ENCODE assay signal across 10 cellular contexts in the genomic region with DNA sequence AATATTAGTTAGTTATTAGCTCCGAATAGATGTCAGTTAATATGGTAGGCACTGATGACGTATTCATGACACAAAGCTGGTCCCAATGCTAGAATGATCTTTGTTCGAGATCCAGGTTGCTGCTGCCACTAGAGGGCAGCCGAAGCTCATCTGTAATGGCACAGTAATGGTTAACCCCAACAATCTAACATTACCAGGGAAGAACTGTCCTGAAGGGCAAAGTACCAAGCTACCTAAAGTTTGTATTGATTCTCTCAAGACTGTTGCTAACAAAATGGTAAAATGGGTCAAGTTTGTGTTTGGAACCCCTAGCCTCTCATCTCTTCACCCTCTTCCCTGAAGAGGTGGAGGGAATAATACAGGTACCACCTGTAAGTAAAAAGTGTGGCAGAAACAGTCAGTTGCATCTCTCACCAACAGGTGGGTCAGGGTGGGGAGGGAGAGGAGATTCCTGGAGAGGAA. TPM values are rescaled to one million over a fixed set of nuclear protein-coding genes. Genes with fewer than 3 reads are reported as not detected.
DNase-seq lines count a peak whose midpoint lies in the region; ATAC-seq, FAIRE-seq and TF ChIP-seq lines count a peak whose summit lies in the region.
"Not testable (repeated sequence)": the region's sequence is repeated elsewhere in the genome, so short reads cannot be mapped to it uniquely, and the experiment has no call there.
"Had no signal": no experiment of that assay in that cellular context is flagged by ENCODE, and none has a peak within 500 bp of the region (broad histone marks: within the 10 kb centered on the region; RNA-seq: fewer than 3 reads in every experiment).

No MANE protein-coding gene starts in this region.

- in situ Hi-C loops in HepG2 (cut with HindIII; ENCODE audit: extremely low pct_ligation_motif_present, low pct_unique_long_range_greater_than_20kb): not testable (repeated sequence)

- intact Hi-C loops in activated CD4-positive, alpha-beta T cell treated with anti-CD3 and anti-CD28 coated beads for 36 hours (cut with DNase I, micrococcal nuclease); endothelial cell of umbilical vein (cut with micrococcal nuclease); HepG2 (cut with micrococcal nuclease; ENCODE audit: unreplicated experiment); spleen (cut with DNase I; ENCODE audit: low total_unique reads): not testable (repeated sequence)

- H3K27me3 Mint-ChIP-seq in activated CD4-positive, alpha-beta T cell treated with anti-CD3 and anti-CD28 coated beads for 36 hours: not testable (repeated sequence)

- not testable (repeated sequence) for H3K36me3 ChIP-seq in DOHH2 (ENCODE audit: control insufficient read depth, low read length); endothelial cell of umbilical vein (ENCODE audit: control insufficient read depth in 2 of 2, extremely low read depth in 1 of 2, insufficient read depth in 2 of 2, low read length in 2 of 2); HepG2 (replicated peaks in 1 of 2; ENCODE audit: control insufficient read depth in 1 of 2, insufficient read depth in 2 of 2, low read length in 2 of 2)
- H3K36me3 ChIP-seq in spleen: peaks cover 0 to 21% (median 0%) of the 10 kb centered on the region in 6 donors

- H3K4me1 Mint-ChIP-seq in activated CD4-positive, alpha-beta T cell treated with anti-CD3 and anti-CD28 coated beads for 36 hours: not testable (repeated sequence)

- not testable (repeated sequence) for H3K9me1 ChIP-seq in endothelial cell of umbilical vein (replicated peaks; ENCODE audit: control insufficient read depth, extremely low read depth, insufficient read depth, low read length)

- H3K9me3 ChIP-seq in DOHH2 (ENCODE audit: control insufficient read depth, insufficient read depth, low read length); endothelial cell of umbilical vein (replicated peaks; ENCODE audit: control insufficient read depth, insufficient read depth, low read length); HepG2 (ENCODE audit: low read length); spleen: not testable (repeated sequence)

- TF ChIP-seq RAD21 in HepG2 (CRISPR knock-in tag; IDR thresholded peaks at IDR 0.05): not testable (repeated sequence)

- BruUV-seq in endothelial cell of umbilical vein (replicated peaks; lab: Mats Ljungman, UMichigan); HepG2 (replicated peaks; lab: Mats Ljungman, UMichigan): not testable (repeated sequence)

- dilution Hi-C loops in endothelial cell of umbilical vein (cut with MboI; ENCODE audit: extremely low pct_ligation_motif_present, low sequenced_read_pairs): not testable (repeated sequence)

- H3K9me3 Mint-ChIP-seq in activated CD4-positive, alpha-beta T cell treated with anti-CD3 and anti-CD28 coated beads for 36 hours (ENCODE audit: low read depth): not testable (repeated sequence)

- 44% methylated on average over 2 of the region's 4 CpGs for WGBS in HepG2 (ENCODE audit: low lambda C conversion rate)
- 11 to 38% (median 17%) methylated on average over 2 to 4 of the region's 4 CpGs for WGBS in spleen, 5 donors

- H3K4me2 ChIP-seq in DOHH2 (ENCODE audit: low read length); endothelial cell of umbilical vein (ENCODE audit: insufficient read depth, low read length); HepG2 (ENCODE audit: low read depth, low read length): not testable (repeated sequence)

- H3K27ac Mint-ChIP-seq in activated CD4-positive, alpha-beta T cell treated with anti-CD3 and anti-CD28 coated beads for 36 hours: not testable (repeated sequence)

- H3K9me2 ChIP-seq in DOHH2 (replicated peaks; ENCODE audit: control insufficient read depth, low read length): not testable (repeated sequence)

- H3K9ac ChIP-seq in endothelial cell of umbilical vein (replicated peaks; ENCODE audit: extremely low read depth, insufficient read depth, low read length); HepG2 (ENCODE audit: insufficient read depth, low read depth, low read length): not testable (repeated sequence)

- H3K36me3 Mint-ChIP-seq in activated CD4-positive, alpha-beta T cell treated with anti-CD3 and anti-CD28 coated beads for 36 hours (ENCODE audit: low read depth): not testable (repeated sequence)

- CTCF ChIA-PET in activated CD4-positive, alpha-beta T cell treated with anti-CD3 and anti-CD28 coated beads for 36 hours (lab: Charles Lee); HepG2 (lab: Yijun Ruan, JAX; ENCODE audit: low intra/inter-chr PET ratio, low total read pairs): not testable (repeated sequence)
- CTCF ChIA-PET in endothelial cell of umbilical vein (lab: Charles Lee): interaction anchor here (2.0 kb wide), 1 partner anchor 310 kb away, joined by 8 read pairs; no protein-coding TSS in a partner anchor

- not testable (repeated sequence) for H3K4me3 Mint-ChIP-seq in activated CD4-positive, alpha-beta T cell treated with anti-CD3 and anti-CD28 coated beads for 36 hours

- H3K79me2 ChIP-seq in DOHH2 (ENCODE audit: control insufficient read depth, low read length): peaks cover 10% of the 10 kb centered on the region
- not testable (repeated sequence) for H3K79me2 ChIP-seq in endothelial cell of umbilical vein (ENCODE audit: control insufficient read depth, insufficient read depth, low read length); HepG2 (ENCODE audit: insufficient read depth, low read length)

- TF ChIP-seq CTCF in DOHH2 (IDR thresholded peaks at IDR 0.05; ENCODE audit: low read depth, low read length, poor library complexity, severe bottlenecking): peak; percentile 45
- TF ChIP-seq CTCF in endothelial cell of umbilical vein (IDR thresholded peaks at IDR 0.05; ENCODE audit: extremely low read depth in 1 of 2, insufficient read depth in 1 of 2, low read depth in 1 of 2, low read length in 2 of 2): peak; percentile 7 to 25
- 0 out of 2 replicates have a peak, but pooled peaks have one; percentile 2 for TF ChIP-seq CTCF in HepG2 (CRISPR knock-in tag; IDR thresholded peaks at IDR 0.05)
- peak in 6 of 11 experiments; percentile 19 to 60 (median 50) for TF ChIP-seq CTCF in spleen (IDR thresholded peaks at IDR 0.05 in 8 of 11, conservative IDR thresholded peaks at IDR 0.05 in 3 of 11)

- H2AFZ ChIP-seq in endothelial cell of umbilical vein (ENCODE audit: low read depth, low read length); HepG2 (ENCODE audit: low read length): not testable (repeated sequence)

- not testable (repeated sequence) for H3K4me3 ChIP-seq in DOHH2 (ENCODE audit: low read length); endothelial cell of umbilical vein (replicated peaks in 1 of 3; ENCODE audit: insufficient read depth in 1 of 3, low read depth in 1 of 3, low read length in 3 of 3); HepG2 (replicated peaks in 1 of 3; ENCODE audit: insufficient read depth in 1 of 3, low read depth in 2 of 3, low read length in 3 of 3); spleen

- peak; percentile 92 for FAIRE-seq in endothelial cell of umbilical vein (lab: Jason Lieb, UNC)
- not testable (repeated sequence) for FAIRE-seq in HepG2 (lab: Jason Lieb, UNC)

- H3K27me3 ChIP-seq in DOHH2 (ENCODE audit: control insufficient read depth, low read length); endothelial cell of umbilical vein (ENCODE audit: control insufficient read depth in 2 of 2, insufficient read depth in 2 of 2, low read length in 2 of 2); HepG2 (ENCODE audit: control insufficient read depth in 1 of 2, insufficient read depth in 2 of 2, low read length in 2 of 2); spleen (replicated peaks in 1 of 7): not testable (repeated sequence)

- TF ChIP-seq EP300 in HepG2 (IDR thresholded peaks at IDR 0.05; ENCODE audit: low read depth in 2 of 2, low read length in 2 of 2); HepG2 (CRISPR knock-in tag; IDR thresholded peaks at IDR 0.05; ENCODE audit: borderline replicate concordance): not testable (repeated sequence)

- not testable (repeated sequence) for H3K27ac ChIP-seq in DOHH2 (ENCODE audit: low read depth, low read length); endothelial cell of umbilical vein (ENCODE audit: insufficient read depth, low read depth, low read length); HepG2 (ENCODE audit: extremely low read length, insufficient read depth, low read length)
- H3K27ac ChIP-seq in spleen: peak overlapping the region in 1 of 8 donors; percentile 4

- not testable (repeated sequence) for H3K4me1 ChIP-seq in DOHH2 (ENCODE audit: control insufficient read depth, low read length); endothelial cell of umbilical vein (ENCODE audit: control insufficient read depth, extremely low read depth, insufficient read depth, low read length); HepG2 (ENCODE audit: insufficient read depth, low read length); spleen

- POLR2A ChIA-PET in activated CD4-positive, alpha-beta T cell treated with anti-CD3 and anti-CD28 coated beads for 36 hours (lab: Charles Lee); endothelial cell of umbilical vein (lab: Charles Lee); HepG2 (lab: Yijun Ruan, JAX): not testable (repeated sequence)

- H3F3A ChIP-seq in DOHH2 (ENCODE audit: control insufficient read depth, insufficient read depth): not testable (repeated sequence)

- not testable (repeated sequence) for TF ChIP-seq POLR2A in endothelial cell of umbilical vein (IDR thresholded peaks at IDR 0.05; ENCODE audit: low read depth, low read length); HepG2 (IDR thresholded peaks at IDR 0.05; ENCODE audit: insufficient read depth in 1 of 2, low read depth in 2 of 2, low read length in 2 of 2); spleen (IDR thresholded peaks at IDR 0.05)

- ATAC-seq in GM19372 (IDR thresholded peaks at IDR 0.05; ENCODE audit: low read depth, unreplicated experiment) (peak; percentile 88), HG02642 (IDR thresholded peaks at IDR 0.05; ENCODE audit: poor library complexity, unreplicated experiment) (peak; percentile 91), HG03565 (IDR thresholded peaks at IDR 0.05; ENCODE audit: unreplicated experiment) (peak; percentile 88), HepG2 (peak; percentile 89)
- ATAC-seq in activated CD4-positive, alpha-beta T cell treated with anti-CD3 and anti-CD28 coated beads for 36 hours: peak; percentile 88

- not testable (repeated sequence) for H4K20me1 ChIP-seq in DOHH2 (ENCODE audit: control insufficient read depth, insufficient read depth, low read depth, low read length); endothelial cell of umbilical vein (replicated peaks; ENCODE audit: control insufficient read depth, extremely low read depth, insufficient read depth, low read length); HepG2 (ENCODE audit: insufficient read depth, low read length)

- not testable (repeated sequence) for DNase-seq in activated CD4-positive, alpha-beta T cell treated with anti-CD3 and anti-CD28 coated beads for 36 hours; endothelial cell of umbilical vein (ENCODE audit: low read depth, low spot score); HepG2 (ENCODE audit: low spot score); spleen

RNA-seq across cellular contexts. Expression of a gene that starts 33.6 kb away (rescaled TPM):
- 100 to 1,000 TPM in 1 of 2 experiments, 10 to 100 TPM in 1; 85.7 to 106 TPM for total RNA-seq in activated CD4-positive, alpha-beta T cell treated with anti-CD3 and anti-CD28 coated beads for 36 hours
- total RNA-seq in endothelial cell of umbilical vein (45.6 and 50.3 TPM in 2 replicates), HepG2 (2016; rRNA removed; fragmentation: Illumina TruSeq; extraction: Trizol) (7.3 and 14.0 TPM in 2 replicates), spleen (10 to 100 TPM; 33.6 to 67.4 (median 57.1) TPM)
- polyA plus RNA-seq in endothelial cell of umbilical vein (10.3 and 15.4 TPM in 2 replicates), HepG2 (2011; rRNA removed) (15.2 and 20.2 TPM in 2 replicates), spleen (10 to 100 TPM in 1 of 3 donors, 1 to 10 TPM in 2; 9.1 to 16.1 (median 9.2) TPM)
- polyA plus RNA-seq in endothelial cell of umbilical vein (2011; cell fraction: cytosol; rRNA removed): 13.5 and 18.1 TPM in 2 replicates
- polyA plus RNA-seq in endothelial cell of umbilical vein (2011; cell fraction: nucleus; rRNA removed): 38.7 and 40.1 TPM in 2 replicates
- 24.2 and 36.9 TPM in 2 replicates for polyA plus RNA-seq in endothelial cell of umbilical vein (2012)
- 24.9 and 33.6 TPM in 2 replicates for polyA minus RNA-seq in endothelial cell of umbilical vein
- 20.0 TPM for polyA minus RNA-seq in endothelial cell of umbilical vein (2011; cell fraction: cytosol; rRNA and poly(A)+ RNA removed)
- 18.7 and 31.6 TPM in 2 replicates for polyA minus RNA-seq in endothelial cell of umbilical vein (2011; cell fraction: nucleus; rRNA and poly(A)+ RNA removed)
- total RNA-seq in HepG2 (2016; cell fraction: cytosol; rRNA removed; fragmentation: Illumina TruSeq; extraction: Trizol; ENCODE audit: low read depth): 14.2 and 15.1 TPM in 2 replicates
- 6.8 and 11.3 TPM in 2 replicates for total RNA-seq in HepG2 (2016; cell fraction: insoluble cytoplasmic fraction; rRNA removed; fragmentation: Illumina TruSeq; extraction: Trizol)
- total RNA-seq in HepG2 (2016; cell fraction: membrane; rRNA removed; fragmentation: Illumina TruSeq; extraction: Trizol): 8.7 and 10.4 TPM in 2 replicates
- 16.1 and 21.5 TPM in 2 replicates for total RNA-seq in HepG2 (2016; cell fraction: nucleus; rRNA removed; fragmentation: Illumina TruSeq; extraction: Trizol)
- 7.7 and 9.1 TPM in 2 replicates for polyA plus RNA-seq in HepG2 (2011; cell fraction: cytosol; rRNA removed)
- polyA plus RNA-seq in HepG2 (2011; cell fraction: nucleus; rRNA removed): 36.8 and 37.5 TPM in 2 replicates
- polyA plus RNA-seq in HepG2 (2012): 28.4 and 50.6 TPM in 2 replicates
- polyA plus RNA-seq in HepG2 (2016; cell fraction: cytosol; fragmentation: Illumina TruSeq; extraction: Trizol; ENCODE audit: low read depth): 2.0 TPM in 2 replicates
- polyA plus RNA-seq in HepG2 (2016; cell fraction: insoluble cytoplasmic fraction; fragmentation: Illumina TruSeq; extraction: Trizol; ENCODE audit: low read depth): 16.9 and 20.8 TPM in 2 replicates
- 6.3 and 6.6 TPM in 2 replicates for polyA plus RNA-seq in HepG2 (2016; cell fraction: membrane; fragmentation: Illumina TruSeq; extraction: Trizol; ENCODE audit: low read depth)
- 58.5 and 67.5 TPM in 2 replicates for polyA plus RNA-seq in HepG2 (2016; cell fraction: nucleus; fragmentation: Illumina TruSeq; extraction: Trizol; ENCODE audit: insufficient read depth, low read depth)
- 18.5 and 37.4 TPM in 2 replicates for polyA minus RNA-seq in HepG2 (2011; rRNA and poly(A)+ RNA removed; ENCODE audit: low replicate concordance)
- polyA minus RNA-seq in HepG2 (2011; cell fraction: cytosol; rRNA and poly(A)+ RNA removed): 18.8 and 20.8 TPM in 2 replicates
- 29.4 and 32.4 TPM in 2 replicates for polyA minus RNA-seq in HepG2 (2011; cell fraction: nucleus; rRNA and poly(A)+ RNA removed)

RNA-seq across cellular contexts. Expression of a gene that starts 39.6 kb away (rescaled TPM):
- total RNA-seq in activated CD4-positive, alpha-beta T cell treated with anti-CD3 and anti-CD28 coated beads for 36 hours: not detected
- total RNA-seq in endothelial cell of umbilical vein (0.16 TPM in 1 of 2 replicates, not detected in the other), HepG2 (2016; rRNA removed; fragmentation: Illumina TruSeq; extraction: Trizol) (not detected in 2 replicates), spleen (under 1 TPM in 2 of 7 donors, not detected in 5; 0.14 to 0.26 TPM)
- polyA plus RNA-seq in endothelial cell of umbilical vein (0.05 TPM in 1 of 2 replicates, not detected in the other), HepG2 (2011; rRNA removed) (not detected in 2 replicates), spleen (under 1 TPM in 1 of 3 donors, not detected in 2; 0.03 TPM)
- polyA plus RNA-seq in endothelial cell of umbilical vein (2011; cell fraction: cytosol; rRNA removed): 0.07 TPM in 1 of 2 replicates, not detected in the other
- polyA plus RNA-seq in endothelial cell of umbilical vein (2011; cell fraction: nucleus; rRNA removed): 0.07 and 0.13 TPM in 2 replicates
- 0.23 and 0.41 TPM in 2 replicates for polyA plus RNA-seq in endothelial cell of umbilical vein (2012)
- polyA minus RNA-seq in endothelial cell of umbilical vein: 0.28 TPM in 1 of 2 replicates, not detected in the other
- polyA minus RNA-seq in endothelial cell of umbilical vein (2011; cell fraction: cytosol; rRNA and poly(A)+ RNA removed): not detected
- not detected in 2 replicates for polyA minus RNA-seq in endothelial cell of umbilical vein (2011; cell fraction: nucleus; rRNA and poly(A)+ RNA removed)
- not detected in 2 replicates for total RNA-seq in HepG2 (2016; cell fraction: cytosol; rRNA removed; fragmentation: Illumina TruSeq; extraction: Trizol; ENCODE audit: low read depth)
- total RNA-seq in HepG2 (2016; cell fraction: insoluble cytoplasmic fraction; rRNA removed; fragmentation: Illumina TruSeq; extraction: Trizol): not detected in 2 replicates
- not detected in 2 replicates for total RNA-seq in HepG2 (2016; cell fraction: membrane; rRNA removed; fragmentation: Illumina TruSeq; extraction: Trizol)
- total RNA-seq in HepG2 (2016; cell fraction: nucleus; rRNA removed; fragmentation: Illumina TruSeq; extraction: Trizol): not detected in 2 replicates
- not detected in 2 replicates for polyA plus RNA-seq in HepG2 (2011; cell fraction: cytosol; rRNA removed)
- not detected in 2 replicates for polyA plus RNA-seq in HepG2 (2011; cell fraction: nucleus; rRNA removed)
- 0.25 and 0.32 TPM in 2 replicates for polyA plus RNA-seq in HepG2 (2012)
- polyA plus RNA-seq in HepG2 (2016; cell fraction: cytosol; fragmentation: Illumina TruSeq; extraction: Trizol; ENCODE audit: low read depth): not detected in 2 replicates
- not detected in 2 replicates for polyA plus RNA-seq in HepG2 (2016; cell fraction: insoluble cytoplasmic fraction; fragmentation: Illumina TruSeq; extraction: Trizol; ENCODE audit: low read depth)
- polyA plus RNA-seq in HepG2 (2016; cell fraction: membrane; fragmentation: Illumina TruSeq; extraction: Trizol; ENCODE audit: low read depth): not detected in 2 replicates
- not detected in 2 replicates for polyA plus RNA-seq in HepG2 (2016; cell fraction: nucleus; fragmentation: Illumina TruSeq; extraction: Trizol; ENCODE audit: insufficient read depth, low read depth)
- not detected in 2 replicates for polyA minus RNA-seq in HepG2 (2011; rRNA and poly(A)+ RNA removed; ENCODE audit: low replicate concordance)
- not detected in 2 replicates for polyA minus RNA-seq in HepG2 (2011; cell fraction: cytosol; rRNA and poly(A)+ RNA removed)
- polyA minus RNA-seq in HepG2 (2011; cell fraction: nucleus; rRNA and poly(A)+ RNA removed): not detected in 2 replicates
- total RNA-seq: activated CD8-positive, alpha-beta memory T cell treated with anti-CD3 and anti-CD28 coated beads for 36 hours; T-helper 2 cell treated with Interferon-gamma antibody and Interleukin-4, amounts not matched to agents 100 ng/mL and 5 ng/mL, for 36 hours had no signal

RNA-seq across cellular contexts. Expression of a gene that starts 57.1 kb away (rescaled TPM):
- total RNA-seq in activated CD4-positive, alpha-beta T cell treated with anti-CD3 and anti-CD28 coated beads for 36 hours: 1 to 10 TPM; 2.0 to 3.6 TPM
- total RNA-seq in endothelial cell of umbilical vein (1.2 and 2.0 TPM in 2 replicates), HepG2 (2016; rRNA removed; fragmentation: Illumina TruSeq; extraction: Trizol) (4.5 and 5.7 TPM in 2 replicates), spleen (1 to 10 TPM; 2.4 to 7.7 (median 6.0) TPM)
- polyA plus RNA-seq in endothelial cell of umbilical vein (0.89 and 1.6 TPM in 2 replicates), HepG2 (2011; rRNA removed) (1.5 and 3.1 TPM in 2 replicates), spleen (1 to 10 TPM; 2.8 to 3.8 (median 3.0) TPM)
- 0.06 TPM in 2 replicates for polyA plus RNA-seq in endothelial cell of umbilical vein (2011; cell fraction: cytosol; rRNA removed)
- polyA plus RNA-seq in endothelial cell of umbilical vein (2011; cell fraction: nucleus; rRNA removed): 3.7 and 6.3 TPM in 2 replicates
- polyA plus RNA-seq in endothelial cell of umbilical vein (2012): 1.2 and 1.3 TPM in 2 replicates
- polyA minus RNA-seq in endothelial cell of umbilical vein: 1.00 and 2.3 TPM in 2 replicates
- polyA minus RNA-seq in endothelial cell of umbilical vein (2011; cell fraction: cytosol; rRNA and poly(A)+ RNA removed): 1.9 TPM
- polyA minus RNA-seq in endothelial cell of umbilical vein (2011; cell fraction: nucleus; rRNA and poly(A)+ RNA removed): 2.0 and 6.5 TPM in 2 replicates
- 3.0 and 3.9 TPM in 2 replicates for total RNA-seq in HepG2 (2016; cell fraction: cytosol; rRNA removed; fragmentation: Illumina TruSeq; extraction: Trizol; ENCODE audit: low read depth)
- total RNA-seq in HepG2 (2016; cell fraction: insoluble cytoplasmic fraction; rRNA removed; fragmentation: Illumina TruSeq; extraction: Trizol): 4.3 and 4.7 TPM in 2 replicates
- total RNA-seq in HepG2 (2016; cell fraction: membrane; rRNA removed; fragmentation: Illumina TruSeq; extraction: Trizol): 2.4 and 4.4 TPM in 2 replicates
- 5.0 and 5.3 TPM in 2 replicates for total RNA-seq in HepG2 (2016; cell fraction: nucleus; rRNA removed; fragmentation: Illumina TruSeq; extraction: Trizol)
- 0.65 and 1.1 TPM in 2 replicates for polyA plus RNA-seq in HepG2 (2011; cell fraction: cytosol; rRNA removed)
- polyA plus RNA-seq in HepG2 (2011; cell fraction: nucleus; rRNA removed): 41.6 and 42.4 TPM in 2 replicates
- 3.7 and 5.9 TPM in 2 replicates for polyA plus RNA-seq in HepG2 (2012)
- polyA plus RNA-seq in HepG2 (2016; cell fraction: cytosol; fragmentation: Illumina TruSeq; extraction: Trizol; ENCODE audit: low read depth): 1.3 and 2.1 TPM in 2 replicates
- polyA plus RNA-seq in HepG2 (2016; cell fraction: insoluble cytoplasmic fraction; fragmentation: Illumina TruSeq; extraction: Trizol; ENCODE audit: low read depth): 2.8 and 4.1 TPM in 2 replicates
- polyA plus RNA-seq in HepG2 (2016; cell fraction: membrane; fragmentation: Illumina TruSeq; extraction: Trizol; ENCODE audit: low read depth): 1.6 TPM in 2 replicates
- 15.1 TPM in 2 replicates for polyA plus RNA-seq in HepG2 (2016; cell fraction: nucleus; fragmentation: Illumina TruSeq; extraction: Trizol; ENCODE audit: insufficient read depth, low read depth)
- 3.5 and 5.1 TPM in 2 replicates for polyA minus RNA-seq in HepG2 (2011; rRNA and poly(A)+ RNA removed; ENCODE audit: low replicate concordance)
- polyA minus RNA-seq in HepG2 (2011; cell fraction: cytosol; rRNA and poly(A)+ RNA removed): 0.20 and 1.4 TPM in 2 replicates
- polyA minus RNA-seq in HepG2 (2011; cell fraction: nucleus; rRNA and poly(A)+ RNA removed): 10.8 and 10.9 TPM in 2 replicates
